ENCODE assay signal across 9 cellular contexts in genomic region chr5:81762853-81763252, GRCh38.
"Had no signal": no experiment of that assay in that cellular context is flagged by ENCODE, and none has a peak within 500 bp of the region (broad histone marks: within the 10 kb centered on the region; RNA-seq: fewer than 3 reads in every experiment).

No MANE protein-coding gene starts in this region.

- H3K9me3 Mint-ChIP-seq: GM23338, H9, IgD-negative memory B cell had no signal

- H3K4me2 ChIP-seq: GM23338 had no signal

- H3K27ac Mint-ChIP-seq: GM23338, H9, IgD-negative memory B cell had no signal

- DNase-seq: H9, HCEC 1CT, KG1 had no signal

- H2AFZ ChIP-seq: GM23338 had no signal

- H3K27ac ChIP-seq: HL-60 had no signal

- FAIRE-seq: H1, H54, HTR-8/SVneo had no signal

- H3K4me3 ChIP-seq: GM23338 had no signal

- H3K4me3 Mint-ChIP-seq: GM23338, H9, IgD-negative memory B cell had no signal

- ATAC-seq: GM23338 had no signal
